13 cellular contexts compared by ENCODE assay signal in the genomic region with DNA sequence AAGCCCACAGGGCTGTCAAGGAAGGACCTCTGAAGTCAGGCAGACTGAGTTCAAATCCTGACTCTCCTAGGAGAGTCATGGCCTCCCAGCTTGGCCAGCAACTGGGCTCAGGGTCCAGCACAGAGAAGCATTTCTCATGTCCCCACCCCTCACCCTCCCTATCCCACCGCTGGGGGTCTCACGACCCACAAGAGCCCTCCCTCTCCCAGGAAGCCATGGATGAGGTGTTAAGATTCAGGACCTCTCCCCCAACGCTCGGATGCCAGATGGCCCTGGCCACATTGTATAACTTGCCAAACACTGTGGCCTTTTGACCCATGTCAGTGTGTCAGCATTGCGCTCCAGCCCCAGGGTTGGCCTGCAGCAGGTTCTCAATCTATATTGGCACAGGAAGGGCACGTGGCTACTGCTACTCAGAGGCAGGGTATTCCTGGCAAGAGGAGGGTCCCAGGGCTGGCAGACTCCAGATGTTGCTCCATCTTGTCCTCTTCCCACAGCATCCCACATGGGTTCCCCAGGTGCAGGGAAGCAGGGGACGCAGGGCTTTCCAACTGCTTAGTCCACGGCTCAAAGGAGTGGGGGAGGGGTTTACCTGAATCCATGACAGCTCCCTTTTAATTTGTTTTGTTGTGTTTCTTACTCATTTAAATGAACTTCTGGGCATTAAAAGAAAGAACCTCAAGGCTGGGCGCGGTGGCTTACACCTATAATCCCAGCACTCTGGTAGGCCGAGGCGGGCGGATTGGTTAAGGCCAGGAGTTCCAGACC. TPM values are rescaled to one million over a fixed set of nuclear protein-coding genes. Genes with fewer than 3 reads are reported as not detected.
DNase-seq lines count a peak whose midpoint lies in the region; ATAC-seq and TF ChIP-seq lines count a peak whose summit lies in the region.
"Had no signal": no experiment of that assay in that cellular context is flagged by ENCODE, and none has a peak within 500 bp of the region (broad histone marks: within the 10 kb centered on the region; RNA-seq: fewer than 3 reads in every experiment).

No MANE protein-coding gene starts in this region.

- H3K4me3 Mint-ChIP-seq in activated T-cell treated with anti-CD3 and anti-CD28 coated beads, Interleukin-2, amount 50 U/mL, for 24 hours: no peak overlapping the region
- no peak overlapping the region for H3K4me3 Mint-ChIP-seq in activated T-cell treated with anti-CD3 and anti-CD28 coated beads, Interleukin-2, amount 50 U/mL, for 4 hours
- H3K4me3 Mint-ChIP-seq in stimulated activated naive B cell treated with anti-CD40 and anti-IgM and Interleukin-4, amounts not matched to agents 10 μg/mL and 1 μg/mL and 100 μg/mL, for 72 hours: no peak overlapping the region
- H3K4me3 Mint-ChIP-seq: nephron progenitor cell had no signal

- no peak for DNase-seq in activated T-cell treated with anti-CD3 and anti-CD28 coated beads, Interleukin-2, amount 50 U/mL, for 24 hours
- no peak for DNase-seq in activated T-cell treated with anti-CD3 and anti-CD28 coated beads, Interleukin-2, amount 50 U/mL, for 4 hours
- DNase-seq in RPMI7951 (ENCODE audit: low read depth): peak; percentile 74
- no peak for DNase-seq in stimulated activated naive B cell treated with anti-CD40 and anti-IgM and Interleukin-4, amounts not matched to agents 10 μg/mL and 1 μg/mL and 100 μg/mL, for 72 hours
- no peak for DNase-seq in epidermal melanocyte (ENCODE audit: insufficient read length, low spot score)
- DNase-seq in GM10248 (ENCODE audit: extremely low spot score): no peak
- no peak for DNase-seq in Kasumi-1 (lab: John Stamatoyannopoulos, UW)
- DNase-seq: brain microvascular endothelial cell; NCI-H1694; nephron progenitor cell; stimulated activated CD4-positive, alpha-beta T cell treated with anti-CD3 and anti-CD28 coated beads, Interleukin-15, amount 100 ng/mL, for 24 hours; SW 1271 had no signal

- peaks cover 93% of the 10 kb centered on the region for H3K36me3 Mint-ChIP-seq in activated T-cell treated with anti-CD3 and anti-CD28 coated beads, Interleukin-2, amount 50 U/mL, for 24 hours (ENCODE audit: low read depth)
- H3K36me3 Mint-ChIP-seq in activated T-cell treated with anti-CD3 and anti-CD28 coated beads, Interleukin-2, amount 50 U/mL, for 4 hours (ENCODE audit: insufficient read depth): peaks cover 19% of the 10 kb centered on the region
- H3K36me3 Mint-ChIP-seq in stimulated activated naive B cell treated with anti-CD40 and anti-IgM and Interleukin-4, amounts not matched to agents 10 μg/mL and 1 μg/mL and 100 μg/mL, for 72 hours: peaks cover 23 to 50% of the 10 kb centered on the region in 2 donors

- H3K9me3 Mint-ChIP-seq in activated T-cell treated with anti-CD3 and anti-CD28 coated beads, Interleukin-2, amount 50 U/mL, for 24 hours: no peaks in the 10 kb centered on the region
- H3K9me3 Mint-ChIP-seq in activated T-cell treated with anti-CD3 and anti-CD28 coated beads, Interleukin-2, amount 50 U/mL, for 4 hours: no peaks in the 10 kb centered on the region
- H3K9me3 Mint-ChIP-seq in stimulated activated naive B cell treated with anti-CD40 and anti-IgM and Interleukin-4, amounts not matched to agents 10 μg/mL and 1 μg/mL and 100 μg/mL, for 72 hours: no peaks in the 10 kb centered on the region
- H3K9me3 Mint-ChIP-seq: nephron progenitor cell had no signal

- H3K27ac Mint-ChIP-seq in activated T-cell treated with anti-CD3 and anti-CD28 coated beads, Interleukin-2, amount 50 U/mL, for 24 hours: peak overlapping the region; percentile 86
- peak overlapping the region; percentile 37 for H3K27ac Mint-ChIP-seq in stimulated activated naive B cell treated with anti-CD40 and anti-IgM and Interleukin-4, amounts not matched to agents 10 μg/mL and 1 μg/mL and 100 μg/mL, for 72 hours

- H3K4me1 Mint-ChIP-seq in activated T-cell treated with anti-CD3 and anti-CD28 coated beads, Interleukin-2, amount 50 U/mL, for 24 hours (ENCODE audit: low read depth): peaks cover 96% of the 10 kb centered on the region
- peaks cover 97% of the 10 kb centered on the region for H3K4me1 Mint-ChIP-seq in activated T-cell treated with anti-CD3 and anti-CD28 coated beads, Interleukin-2, amount 50 U/mL, for 4 hours (ENCODE audit: low read depth)
- peaks cover 73 to 100% of the 10 kb centered on the region in 2 donors for H3K4me1 Mint-ChIP-seq in stimulated activated naive B cell treated with anti-CD40 and anti-IgM and Interleukin-4, amounts not matched to agents 10 μg/mL and 1 μg/mL and 100 μg/mL, for 72 hours

- peaks cover 19 to 47% of the 10 kb centered on the region in 2 donors for H3K4me1 ChIP-seq in esophagus (ENCODE audit: control insufficient read depth in 2 of 2, insufficient read depth in 2 of 2, low read length in 1 of 2)

- WGBS in esophagus, 2 donors: 57 to 64% methylated on average over 13 of the region's 13 CpGs

- peaks cover 0 to 20% of the 10 kb centered on the region in 2 donors for H3K36me3 ChIP-seq in esophagus (ENCODE audit: control insufficient read depth in 2 of 2, insufficient read depth in 2 of 2, low read length in 1 of 2)
- H3K36me3 ChIP-seq: brain microvascular endothelial cell had no signal

- no peak for TF ChIP-seq CTCF in GM10248 (IDR thresholded peaks at IDR 0.05; ENCODE audit: control extremely low read depth, extremely low read depth, low read depth, missing control alignments)

- no peak overlapping the region for H3K4me3 ChIP-seq in esophagus (ENCODE audit: low read depth in 1 of 2, low read length in 2 of 2)

- H3K27me3 Mint-ChIP-seq in activated T-cell treated with anti-CD3 and anti-CD28 coated beads, Interleukin-2, amount 50 U/mL, for 24 hours: no peaks in the 10 kb centered on the region
- H3K27me3 Mint-ChIP-seq in activated T-cell treated with anti-CD3 and anti-CD28 coated beads, Interleukin-2, amount 50 U/mL, for 4 hours (ENCODE audit: low read depth): no peaks in the 10 kb centered on the region
- H3K27me3 Mint-ChIP-seq in stimulated activated naive B cell treated with anti-CD40 and anti-IgM and Interleukin-4, amounts not matched to agents 10 μg/mL and 1 μg/mL and 100 μg/mL, for 72 hours: no peaks in the 10 kb centered on the region

- H3K9me3 ChIP-seq in esophagus (ENCODE audit: control insufficient read depth in 2 of 2, insufficient read depth in 1 of 2, low read depth in 1 of 2, low read length in 1 of 2): no peaks in the 10 kb centered on the region

- peak overlapping the region; percentile 43 to 77 for H3K27ac ChIP-seq in esophagus (ENCODE audit: low read depth in 2 of 2, low read length in 1 of 2)

- no peaks in the 10 kb centered on the region for H3K27me3 ChIP-seq in esophagus (ENCODE audit: control insufficient read depth in 1 of 2, insufficient read depth in 2 of 2, low read length in 2 of 2)
- H3K27me3 ChIP-seq: brain microvascular endothelial cell had no signal

- POLR2A ChIA-PET in GM10248 (lab: Yijun Ruan, JAX): interaction anchor here (0.6 to 2.4 kb wide), 3 partner anchors 12 to 712 kb away, joined by 3 to 8 read pairs (median 5); no protein-coding TSS in a partner anchor

- CTCF ChIA-PET in GM10248 (lab: Yijun Ruan, JAX): interaction anchor here (1.0 to 2.2 kb wide), 5 partner anchors 7 to 125 kb away, joined by 3 to 7 read pairs (median 5); no protein-coding TSS in a partner anchor

- no peak for ATAC-seq in activated T-cell treated with anti-CD3 and anti-CD28 coated beads, Interleukin-2, amount 50 U/mL, for 4 hours
- ATAC-seq in stimulated activated naive B cell treated with anti-CD40 and anti-IgM and Interleukin-4, amounts not matched to agents 10 μg/mL and 1 μg/mL and 100 μg/mL, for 72 hours (replicated peaks): no peak

RNA-seq across cellular contexts. Expression of gene SLC2A1, which starts 10.5 kb away (rescaled TPM):
- 100 to 1,000 TPM; 135 to 141 (median 140) TPM for total RNA-seq in activated T-cell treated with anti-CD3 and anti-CD28 coated beads, Interleukin-2, amount 50 U/mL, for 4 hours
- 192 and 248 TPM in 2 replicates for total RNA-seq in RPMI7951 (2014; rRNA removed; shearing (Covaris generic))
- polyA plus RNA-seq in esophagus: 100 to 1,000 TPM in 1 of 2 donors, 10 to 100 TPM in 1; 70.3 to 115 TPM
